ENCODE assay signal across 32 cellular contexts in the genomic region with DNA sequence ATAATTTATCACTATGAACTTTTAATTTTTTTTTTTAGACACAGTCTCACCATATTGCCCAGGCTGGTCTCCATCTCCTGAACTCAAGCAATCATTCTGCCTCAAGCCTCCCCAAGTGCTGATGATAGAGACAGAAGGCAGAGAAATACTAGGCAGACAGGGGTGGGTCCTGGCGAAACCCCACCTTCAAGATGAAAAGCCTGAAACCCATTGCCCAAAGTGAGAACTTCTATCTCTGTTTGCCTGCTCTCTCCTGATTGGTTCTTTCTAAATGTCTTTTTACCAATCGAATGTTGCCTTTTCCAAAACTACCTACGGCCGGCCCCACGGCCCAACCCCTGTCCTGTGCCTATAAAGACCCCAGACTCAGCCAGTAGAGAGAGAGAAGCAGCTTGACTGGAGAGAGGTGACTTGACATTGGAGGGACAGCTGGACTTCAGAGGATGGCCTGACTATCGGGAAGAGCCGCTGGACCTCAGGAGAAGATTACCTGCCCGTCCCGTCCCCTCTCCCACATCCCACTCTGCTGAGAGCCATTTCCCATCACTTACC.
"Had no signal": no experiment of that assay in that cellular context is flagged by ENCODE, and none has a peak within 500 bp of the region (broad histone marks: within the 10 kb centered on the region; RNA-seq: fewer than 3 reads in every experiment).

No MANE protein-coding gene starts in this region.

- ATAC-seq: activated CD4-positive, alpha-beta T cell treated with anti-CD3 and anti-CD28 coated beads for 36 hours; activated CD4-positive, CD25-positive, alpha-beta regulatory T cell treated with anti-CD3 and anti-CD28 coated beads, Interleukin-2, amount 50 U/mL, for 24 hours; activated naive CD8-positive, alpha-beta T cell treated with anti-CD3 and anti-CD28 coated beads, Interleukin-2, amount 50 U/mL, for 24 hours; Right ventricle myocardium inferior; SK-N-SH treated with all-trans-retinoic acid at 6 μM for 48 hours; T-cell had no signal

- H2AFZ ChIP-seq: PC-9 had no signal

- H3K9me3 Mint-ChIP-seq: activated CD4-positive, alpha-beta memory T cell treated with anti-CD3 and anti-CD28 coated beads for 36 hours; activated naive CD4-positive, alpha-beta T cell treated with anti-CD3 and anti-CD28 coated beads, Interleukin-2, amount 10 ng/mL, durations not matched to agents 7 days and 5 days; IgD-negative memory B cell; T-cell had no signal

- H3K27ac ChIP-seq: PC-9, RWPE1, WERI-Rb-1 had no signal

- H3K27ac Mint-ChIP-seq: activated CD4-positive, alpha-beta memory T cell treated with anti-CD3 and anti-CD28 coated beads for 36 hours; activated CD4-positive, alpha-beta T cell treated with anti-CD3 and anti-CD28 coated beads for 36 hours; activated naive CD4-positive, alpha-beta T cell treated with anti-CD3 and anti-CD28 coated beads, Interleukin-2, amount 10 ng/mL, durations not matched to agents 7 days and 5 days; activated naive CD8-positive, alpha-beta T cell; activated naive CD8-positive, alpha-beta T cell treated with anti-CD3 and anti-CD28 coated beads, Interleukin-2, amount 50 U/mL, for 24 hours; T-cell had no signal

- H3K27me3 ChIP-seq: MG63 had no signal

- H3K4me3 ChIP-seq: MG63, PC-9 had no signal

- H3K4me1 Mint-ChIP-seq: activated naive CD4-positive, alpha-beta T cell treated with anti-CD3 and anti-CD28 coated beads, Interleukin-2, amount 10 ng/mL, durations not matched to agents 7 days and 5 days had no signal

- H3K27me3 Mint-ChIP-seq: activated CD4-positive, alpha-beta memory T cell treated with anti-CD3 and anti-CD28 coated beads for 36 hours; activated CD4-positive, alpha-beta T cell treated with anti-CD3 and anti-CD28 coated beads for 36 hours; activated naive CD4-positive, alpha-beta T cell treated with anti-CD3 and anti-CD28 coated beads, Interleukin-2, amount 10 ng/mL, durations not matched to agents 7 days and 5 days; activated naive CD8-positive, alpha-beta T cell; activated naive CD8-positive, alpha-beta T cell treated with anti-CD3 and anti-CD28 coated beads, Interleukin-2, amount 50 U/mL, for 24 hours; IgD-negative memory B cell; T-cell had no signal

- H3K4me3 Mint-ChIP-seq: activated CD4-positive, alpha-beta memory T cell treated with anti-CD3 and anti-CD28 coated beads for 36 hours; activated CD4-positive, alpha-beta T cell treated with anti-CD3 and anti-CD28 coated beads for 36 hours; activated naive CD4-positive, alpha-beta T cell treated with anti-CD3 and anti-CD28 coated beads, Interleukin-2, amount 10 ng/mL, durations not matched to agents 7 days and 5 days; activated naive CD8-positive, alpha-beta T cell; activated naive CD8-positive, alpha-beta T cell treated with anti-CD3 and anti-CD28 coated beads, Interleukin-2, amount 50 U/mL, for 24 hours; T-cell had no signal

- DNase-seq: activated CD4-positive, alpha-beta memory T cell treated with anti-CD3 and anti-CD28 coated beads for 36 hours; activated CD4-positive, alpha-beta T cell treated with anti-CD3 and anti-CD28 coated beads for 36 hours; activated CD4-positive, alpha-beta T cell treated with anti-CD3 and anti-CD28 coated beads, Interleukin-2, amount 50 U/mL, for 1 hour; activated CD8-positive, alpha-beta memory T cell treated with anti-CD3 and anti-CD28 coated beads, Interleukin-2, amount 50 U/mL, for 4 hours; activated effector memory CD4-positive, alpha-beta T cell treated with Interleukin-2 at 50 U/mL for 16 hours; activated naive CD4-positive, alpha-beta T cell treated with anti-CD3 and anti-CD28 coated beads, Interleukin-2, amount 10 ng/mL, durations not matched to agents 7 days and 5 days; activated naive CD8-positive, alpha-beta T cell treated with anti-CD3 and anti-CD28 coated beads, Interleukin-2, amount 50 U/mL, for 24 hours; activated T-cell treated with anti-CD3 and anti-CD28 coated beads, Interleukin-2, amount 50 U/mL, for 48 hours; anterior cingulate cortex; cerebellar nuclear complex; Kasumi-1; KBM-7; MG63; MV-4-11; NCI-H1092; NCI-H1436 treated with DMSO at 0.1 percent for 48 hours; NCI-H1694 treated with DMSO at 0.1 percent for 48 hours; NCI-H2029; NCI-H345; NCI-H524 treated with DMSO at 0.1 percent for 48 hours; PC-9; SIG-M5; T-cell; T-helper 2 cell; T1000; WERI-Rb-1 had no signal

- H3K4me2 ChIP-seq: PC-9 had no signal

- H3K36me3 ChIP-seq: MG63 had no signal

- H3K9me3 ChIP-seq: MG63 had no signal
